Comparison of ENCODE assay signal across 11 cellular contexts in the genomic region with DNA sequence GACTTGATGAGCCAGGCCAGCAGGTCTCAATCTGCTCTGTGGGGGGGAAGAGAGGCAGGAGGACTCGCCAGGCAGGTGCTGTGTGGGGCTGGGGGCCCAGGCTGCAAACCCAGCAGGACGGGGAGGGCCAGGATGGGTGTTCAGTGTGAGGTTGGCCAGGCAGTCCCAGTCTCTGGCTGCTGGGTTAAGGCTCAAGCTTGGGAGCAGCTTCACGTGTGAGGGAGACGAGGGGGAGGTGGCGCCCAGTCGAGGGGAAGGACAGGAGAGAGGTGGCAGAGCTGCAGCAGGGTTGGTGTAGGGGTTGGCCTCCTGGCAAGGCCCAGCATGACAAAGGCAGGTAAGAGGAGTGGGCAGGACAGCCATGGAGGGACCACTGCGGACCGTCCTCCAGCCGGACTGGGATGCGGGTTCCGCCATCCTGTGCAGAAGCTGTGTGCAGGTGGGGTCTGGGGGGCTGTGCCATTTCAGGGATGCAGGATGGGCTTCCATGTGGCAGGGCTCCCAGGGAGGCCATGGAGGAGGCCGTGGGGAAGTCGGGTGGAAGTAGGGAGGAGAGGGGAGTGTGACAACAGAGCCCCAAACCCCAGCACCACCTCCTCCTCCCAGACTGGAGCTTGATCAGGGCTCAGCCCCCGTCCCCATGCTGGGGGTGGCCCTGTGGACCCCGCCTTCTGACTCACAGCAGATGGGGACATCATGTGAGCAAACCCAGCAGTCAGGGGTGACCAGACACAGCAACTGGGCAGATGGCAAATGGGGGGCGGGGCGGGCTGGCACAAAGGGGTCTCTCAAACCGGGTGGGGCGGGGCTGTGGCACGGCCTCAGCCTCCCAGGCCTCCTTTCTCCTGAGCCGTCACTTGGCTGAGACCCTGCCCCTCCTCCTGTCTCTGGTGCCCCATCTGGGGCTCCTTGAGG. TPM values are rescaled to one million over a fixed set of nuclear protein-coding genes. Genes with fewer than 3 reads are reported as not detected.
A peak's percentile ranks its signal among the peaks of the same experiment; 100 is the strongest.
DNase-seq lines count a peak whose midpoint lies in the region; ATAC-seq and TF ChIP-seq lines count a peak whose summit lies in the region.
"Had no signal": no experiment of that assay in that cellular context is flagged by ENCODE, and none has a peak within 500 bp of the region (broad histone marks: within the 10 kb centered on the region; RNA-seq: fewer than 3 reads in every experiment).

No MANE protein-coding gene starts in this region.

- H3K4me1 Mint-ChIP-seq in MCF 10A (ENCODE audit: insufficient read depth, unreplicated experiment), result peaks cover 19% of the 10 kb centered on the region
- peaks cover 26 to 30% of the 10 kb centered on the region in 2 donors for H3K4me1 Mint-ChIP-seq in effector memory CD8-positive, alpha-beta T cell (ENCODE audit: low read depth in 2 of 2)
- peaks cover 17 to 25% of the 10 kb centered on the region in 2 donors for H3K4me1 Mint-ChIP-seq in natural killer cell
- H3K4me1 Mint-ChIP-seq in type B pancreatic cell (ENCODE audit: unreplicated experiment), result peaks cover 35% of the 10 kb centered on the region

- no peak overlapping the region for H3K4ac ChIP-seq in trophoblast cell (ENCODE audit: low read depth, low read length)

- H4K12ac ChIP-seq in trophoblast cell (ENCODE audit: low read depth, low read length), result no peak overlapping the region

- WGBS in trophoblast cell (ENCODE audit: extremely low coverage, insufficient coverage, insufficient read length), result no CpG with 5 or more reads among the region's 21 CpGs

- peaks cover 22% of the 10 kb centered on the region for H3K79me1 ChIP-seq in trophoblast cell (ENCODE audit: low read length)

- POLR2A ChIA-PET in MCF 10A (lab: Yijun Ruan, JAX), result interaction anchor here (1.3 kb wide), 1 partner anchor 9 kb away, joined by 4 read pairs; no protein-coding TSS in a partner anchor

- H2AFZ ChIP-seq in trophoblast cell (ENCODE audit: insufficient read depth, low read length, poor library complexity), result no peak overlapping the region

- H3K14ac ChIP-seq in trophoblast cell (ENCODE audit: low read length), result no peak overlapping the region

- H3K4me3 Mint-ChIP-seq in MCF 10A (ENCODE audit: unreplicated experiment) (no peak overlapping the region), natural killer cell (peak overlapping the region; percentile 72), type B pancreatic cell (no peak overlapping the region)
- H3K4me3 Mint-ChIP-seq in effector memory CD8-positive, alpha-beta T cell, result peak overlapping the region; percentile 54 to 89

- no peak overlapping the region for H3K18ac ChIP-seq in trophoblast cell (ENCODE audit: low read length)

- peaks cover 5% of the 10 kb centered on the region for H3K79me2 ChIP-seq in trophoblast cell (ENCODE audit: control insufficient read depth, insufficient read depth, low read length, poor library complexity)

- H2BK5ac ChIP-seq in trophoblast cell (ENCODE audit: low read depth, low read length, poor library complexity), result no peak overlapping the region

- H4K91ac ChIP-seq in trophoblast cell (ENCODE audit: low read depth, low read length), result no peak overlapping the region

- CTCF ChIA-PET in MCF 10A (lab: Yijun Ruan, JAX), result interaction anchor here (1.9 kb wide), 1 partner anchor 17 kb away, joined by 12 read pairs; no protein-coding TSS in a partner anchor

- no peak for ATAC-seq in effector memory CD8-positive, alpha-beta T cell (replicated peaks)
- ATAC-seq in natural killer cell (no peak), HG02973 (IDR thresholded peaks at IDR 0.05; ENCODE audit: unreplicated experiment) (no peak), GM18868 (IDR thresholded peaks at IDR 0.05; ENCODE audit: unreplicated experiment) (no peak)

- no peak overlapping the region for H3K4me2 ChIP-seq in trophoblast cell (ENCODE audit: low read length)

- H3K36me3 ChIP-seq in breast epithelium (no peaks in the 10 kb centered on the region), trophoblast cell (ENCODE audit: control insufficient read depth in 1 of 2, insufficient read depth in 2 of 2, low read length in 2 of 2) (no peaks in the 10 kb centered on the region)

- no TSS peak for BruUV-seq in MCF 10A (replicated peaks; lab: Mats Ljungman, UMichigan)

- H2BK12ac ChIP-seq in trophoblast cell (ENCODE audit: low read length), result no peak overlapping the region

- no peak overlapping the region for H3K23ac ChIP-seq in trophoblast cell (ENCODE audit: low read length)

- H3K4me3 ChIP-seq in breast epithelium (peak overlapping the region; percentile 30 to 61 (median 37)), trophoblast cell (ENCODE audit: low read depth, low read length) (no peak overlapping the region)

- H3K27me3 ChIP-seq in breast epithelium (no peaks in the 10 kb centered on the region), trophoblast cell (ENCODE audit: insufficient read depth, low read length) (no peaks in the 10 kb centered on the region)

- no peaks in the 10 kb centered on the region for H3K9me3 ChIP-seq in breast epithelium
- no peaks in the 10 kb centered on the region for H3K9me3 ChIP-seq in trophoblast cell (ENCODE audit: insufficient read depth, low read depth, low read length)

- H3K9ac ChIP-seq in trophoblast cell (ENCODE audit: low read length), result no peak overlapping the region

- H3K27me3 Mint-ChIP-seq in MCF 10A (ENCODE audit: insufficient read depth, unreplicated experiment) (no peaks in the 10 kb centered on the region), natural killer cell (ENCODE audit: low read depth in 2 of 2) (peaks cover 0 to 9% of the 10 kb centered on the region in 2 donors), type B pancreatic cell (peaks cover 3% of the 10 kb centered on the region)
- peaks cover 6 to 7% of the 10 kb centered on the region in 2 donors for H3K27me3 Mint-ChIP-seq in effector memory CD8-positive, alpha-beta T cell

- H2BK120ac ChIP-seq in trophoblast cell (ENCODE audit: insufficient read depth, low read length, poor library complexity), result no peak overlapping the region

- H3K27ac Mint-ChIP-seq in MCF 10A (ENCODE audit: low read depth, unreplicated experiment) (no peak overlapping the region), natural killer cell (peak overlapping the region in 1 of 2 donors; percentile 77), type B pancreatic cell (peak overlapping the region; percentile 29)
- H3K27ac Mint-ChIP-seq in effector memory CD8-positive, alpha-beta T cell, result peak overlapping the region; percentile 67 to 93

- H4K8ac ChIP-seq in trophoblast cell (ENCODE audit: low read depth, low read length), result no peak overlapping the region

- intact Hi-C loops in breast epithelium (cut with DNase I; ENCODE audit: low total_unique reads) (loop anchor here (1.0 kb wide), 1 partner anchor 32 kb away; no protein-coding TSS in a partner anchor), MCF 10A (cut with micrococcal nuclease) (no loop called here), natural killer cell (cut with micrococcal nuclease) (no loop called here)

- DNase-seq in breast epithelium (ENCODE audit: low spot score in 2 of 2), result no peak
- DNase-seq in MCF 10A (ENCODE audit: unreplicated experiment), result no peak
- no peak for DNase-seq in effector memory CD8-positive, alpha-beta T cell
- no peak for DNase-seq in natural killer cell
- DNase-seq in type B pancreatic cell (ENCODE audit: extremely low spot score, unreplicated experiment), result no peak
- no peak for DNase-seq in trophoblast cell
- DNase-seq: activated CD4-positive, alpha-beta T cell treated with anti-CD3 and anti-CD28 coated beads for 1 hour; DMS153 had no signal

- H3K27ac ChIP-seq in breast epithelium, result peak overlapping the region; percentile 79 to 81
- H3K27ac ChIP-seq in trophoblast cell (ENCODE audit: low read depth, low read length), result no peak overlapping the region

- H2AK5ac ChIP-seq in trophoblast cell (ENCODE audit: low read length), result no peak overlapping the region

- TF ChIP-seq CTCF in breast epithelium (IDR thresholded peaks at IDR 0.05) (no peak), MCF 10A (IDR thresholded peaks at IDR 0.05; ENCODE audit: unreplicated experiment) (no peak), natural killer cell (IDR thresholded peaks at IDR 0.05) (no peak), type B pancreatic cell (conservative IDR thresholded peaks at IDR 0.05) (no peak)

- TF ChIP-seq POLR2A in breast epithelium (IDR thresholded peaks at IDR 0.05), result no peak

- no peaks in the 10 kb centered on the region for H3K9me3 Mint-ChIP-seq in MCF 10A (ENCODE audit: unreplicated experiment)
- H3K9me3 Mint-ChIP-seq in effector memory CD8-positive, alpha-beta T cell, result no peaks in the 10 kb centered on the region
- no peaks in the 10 kb centered on the region for H3K9me3 Mint-ChIP-seq in natural killer cell
- H3K9me3 Mint-ChIP-seq in type B pancreatic cell, result no peaks in the 10 kb centered on the region

- H3K4me1 ChIP-seq in breast epithelium (peaks cover 8 to 29% of the 10 kb centered on the region in 2 donors), trophoblast cell (ENCODE audit: control insufficient read depth in 1 of 2, insufficient read depth in 2 of 2, low read length in 2 of 2) (peaks cover 36 to 55% of the 10 kb centered on the region in 2 experiments)

- H3K36me3 Mint-ChIP-seq in MCF 10A (ENCODE audit: insufficient read depth, unreplicated experiment) (peaks cover 7% of the 10 kb centered on the region), natural killer cell (no peaks in the 10 kb centered on the region), type B pancreatic cell (no peaks in the 10 kb centered on the region)
- H3K36me3 Mint-ChIP-seq in effector memory CD8-positive, alpha-beta T cell (ENCODE audit: insufficient read depth), result peaks cover 5% of the 10 kb centered on the region

RNA-seq across cellular contexts. Expression of gene ADGRG1, which starts 2.8 kb away (rescaled TPM):
- total RNA-seq in breast epithelium, result 10 to 100 TPM in 2 of 3 donors, 1 to 10 TPM in 1; 9.4 to 54.1 (median 34.0) TPM
- total RNA-seq in MCF 10A (2022), result 10.1 and 10.2 TPM in 2 replicates
- total RNA-seq in natural killer cell, result 100 to 1,000 TPM; 830 to 949 (median 858) TPM
- 41.1 and 61.0 TPM in 2 replicates for total RNA-seq in type B pancreatic cell (ENCODE audit: low replicate concordance)
- polyA plus RNA-seq in trophoblast cell (2013), result 242 and 265 TPM in 2 replicates

RNA-seq across cellular contexts. Expression of gene ADGRG3, which starts 36.9 kb away (rescaled TPM):
- total RNA-seq in breast epithelium (1 to 10 TPM in 2 of 3 donors, under 1 TPM in 1; 0.64 to 5.2 (median 1.6) TPM), MCF 10A (2022) (not detected in 2 replicates), natural killer cell (10 to 100 TPM; 16.6 to 57.3 (median 20.7) TPM), type B pancreatic cell (ENCODE audit: low replicate concordance) (not detected in 2 replicates)
- polyA plus RNA-seq in trophoblast cell (2013), result 0.49 and 0.54 TPM in 2 replicates
- total RNA-seq: endothelial cell of umbilical vein had no signal
- polyA plus RNA-seq: endothelial cell of umbilical vein had no signal

Comparison
In these comparisons a context has a peak if more than half of its experiments do, and no peak if none do; other contexts are left out.
1. H3K4me3 Mint-ChIP-seq: peak in effector memory CD8-positive, alpha-beta T cell (2 of 2) and natural killer cell (single experiment); none in MCF 10A (single experiment) and type B pancreatic cell (single experiment).
2. RNA of gene ADGRG1, which starts 2.8 kb away (total RNA-seq): 830 to 949 TPM in natural killer cell; 41.1 to 61.0 TPM in type B pancreatic cell, 9.4 to 54.1 TPM in breast epithelium and 10.1 to 10.2 TPM in MCF 10A; every median in the first group is over 10 times any median in the second.